ENCODE assay signal across 34 cellular contexts in genomic region chr5:26470439-26470838, GRCh38.
"Had no signal": no experiment of that assay in that cellular context is flagged by ENCODE, and none has a peak within 500 bp of the region (broad histone marks: within the 10 kb centered on the region; RNA-seq: fewer than 3 reads in every experiment).

No MANE protein-coding gene starts in this region.

- H3K9me3 ChIP-seq: MG63 had no signal

- H3K4me3 ChIP-seq: MG63 had no signal

- H3K27me3 ChIP-seq: MG63 had no signal

- H3K36me3 ChIP-seq: MG63 had no signal

- DNase-seq: Karpas-422, Kasumi-1, MG63, MM.1S, MV-4-11, NCI-H1048, NCI-H1092, NCI-H1092 treated with DMSO at 0.1 percent for 48 hours, NCI-H1105, NCI-H1105 treated with DMSO at 0.1 percent for 48 hours, NCI-H1417, NCI-H1417 treated with DMSO at 0.1 percent for 48 hours, NCI-H1436, NCI-H1436 treated with DMSO at 0.1 percent for 48 hours, NCI-H146, NCI-H1694, NCI-H1694 treated with DMSO at 0.1 percent for 48 hours, NCI-H187, NCI-H187 treated with DMSO at 0.1 percent for 48 hours, NCI-H1930, NCI-H2029, NCI-H2029 treated with DMSO at 0.1 percent for 48 hours, NCI-H2081, NCI-H2081 treated with DMSO at 0.1 percent for 48 hours, NCI-H2107, NCI-H2171, NCI-H2171 treated with DMSO at 0.1 percent for 48 hours, NCI-H2227 treated with DMSO at 0.1 percent for 48 hours, NCI-H226, NCI-H345, NCI-H446, NCI-H446 treated with DMSO at 0.1 percent for 48 hours, NCI-H510A, NCI-H510A treated with DMSO at 0.1 percent for 48 hours had no signal
